In the genomic region with DNA sequence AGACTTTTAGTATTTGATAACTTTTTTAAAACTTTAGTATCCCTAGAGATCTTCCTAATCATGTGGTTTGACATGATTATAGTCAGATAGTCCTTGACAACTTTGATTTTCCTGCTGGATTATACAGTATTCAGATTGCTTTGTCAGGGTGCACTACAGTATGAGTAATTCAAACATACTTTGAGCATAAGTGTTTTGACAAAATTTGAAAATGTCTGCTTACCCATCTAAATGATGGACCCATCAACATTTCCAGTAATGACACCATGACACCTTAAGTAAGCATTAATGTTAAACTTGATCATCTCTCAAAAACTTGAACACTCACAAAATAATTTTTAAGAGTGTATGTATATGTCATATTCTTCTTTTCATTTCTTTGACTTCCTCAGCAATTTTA, we compare ENCODE assay signal across 25 cellular contexts.
"Had no signal": no experiment of that assay in that cellular context is flagged by ENCODE, and none has a peak within 500 bp of the region (broad histone marks: within the 10 kb centered on the region; RNA-seq: fewer than 3 reads in every experiment).

No MANE protein-coding gene starts in this region.

- ATAC-seq: effector memory CD8-positive, alpha-beta T cell; esophagus mucosa; foreskin keratinocyte; gastrocnemius medialis; gastroesophageal sphincter; heart left ventricle; heart right ventricle had no signal

- H3K4me3 Mint-ChIP-seq: dendritic cell treated with granulocyte-macrophage colony-stimulating factor and Interleukin-4, amounts not matched to agents 40 ng/mL and 50 ng/mL, for 4 days; effector memory CD8-positive, alpha-beta T cell; endodermal cell had no signal

- H3K9me3 ChIP-seq: colonic mucosa, esophagus muscularis mucosa, esophagus squamous epithelium, gastrocnemius medialis, gastroesophageal sphincter, heart left ventricle had no signal

- H3K27me3 ChIP-seq: colonic mucosa, dorsolateral prefrontal cortex, esophagus muscularis mucosa, esophagus squamous epithelium, foreskin keratinocyte, gastrocnemius medialis, gastroesophageal sphincter, heart left ventricle, heart right ventricle had no signal

- H3K4me1 ChIP-seq: colonic mucosa, esophagus muscularis mucosa, esophagus squamous epithelium, foreskin keratinocyte, gastrocnemius medialis, gastroesophageal sphincter, heart left ventricle, heart right ventricle had no signal

- H3K36me3 ChIP-seq: colonic mucosa, esophagus muscularis mucosa, esophagus squamous epithelium, gastrocnemius medialis, gastroesophageal sphincter, heart left ventricle, heart right ventricle had no signal

- H3K27ac ChIP-seq: colonic mucosa, coronary artery, dorsolateral prefrontal cortex, epithelial cell of prostate, esophagus muscularis mucosa, esophagus squamous epithelium, foreskin keratinocyte, gastrocnemius medialis, gastroesophageal sphincter, heart left ventricle, heart right ventricle had no signal

- H3K4me3 ChIP-seq: colonic mucosa, coronary artery, dorsolateral prefrontal cortex, esophagus muscularis mucosa, esophagus squamous epithelium, gastrocnemius medialis, gastroesophageal sphincter, heart left ventricle, heart right ventricle had no signal

- H3K27me3 Mint-ChIP-seq: dendritic cell treated with granulocyte-macrophage colony-stimulating factor and Interleukin-4, amounts not matched to agents 40 ng/mL and 50 ng/mL, for 4 days; effector memory CD8-positive, alpha-beta T cell had no signal

- H3K27ac Mint-ChIP-seq: dendritic cell treated with granulocyte-macrophage colony-stimulating factor and Interleukin-4, amounts not matched to agents 40 ng/mL and 50 ng/mL, for 4 days; effector memory CD8-positive, alpha-beta T cell; endodermal cell had no signal

- DNase-seq: colonic mucosa; cortex of kidney; dermis blood vessel endothelial cell; dorsolateral prefrontal cortex; effector CD4-positive, alpha-beta T cell; effector CD8-positive, alpha-beta T cell; effector memory CD4-positive, alpha-beta T cell; effector memory CD8-positive, alpha-beta T cell; endodermal cell; erythroblast; esophagus squamous epithelium; foreskin fibroblast; foreskin keratinocyte; foreskin melanocyte; gastrocnemius medialis; glutamatergic neuron; head of caudate nucleus; heart left ventricle; heart right ventricle had no signal
